In genomic region chr6:89281779-89282246, GRCh38 we compare ENCODE assay signal across 8 cellular contexts. TPM values are rescaled to one million over a fixed set of nuclear protein-coding genes. Genes with fewer than 3 reads are reported as not detected.
DNase-seq lines count a peak whose midpoint lies in the region; ATAC-seq, FAIRE-seq and TF ChIP-seq lines count a peak whose summit lies in the region.

No MANE protein-coding gene starts in this region.

- no peak overlapping the region for H3K23ac ChIP-seq in mesendoderm (ENCODE audit: low read length)

- no peaks in the 10 kb centered on the region for H3F3A ChIP-seq in PC-3 (ENCODE audit: low read length, unreplicated experiment)

- no peak for TF ChIP-seq POLR2A in tibial nerve (IDR thresholded peaks at IDR 0.05)

- no TSS peak for BruUV-seq in PC-3 (replicated peaks; lab: Mats Ljungman, UMichigan)

- H2AK5ac ChIP-seq in mesendoderm (ENCODE audit: low read length) = no peak overlapping the region

- no peak for TF ChIP-seq EP300 in tibial nerve (IDR thresholded peaks at IDR 0.05)

- H3K9ac ChIP-seq in PC-3 (ENCODE audit: low read length) (no peak overlapping the region), astrocyte (ENCODE audit: low read length) (no peak overlapping the region), mesendoderm (ENCODE audit: low read length) (no peak overlapping the region)

- H3K4me3 Mint-ChIP-seq in CD8-positive, alpha-beta memory T cell = no peak overlapping the region
- H3K4me3 Mint-ChIP-seq in astrocyte (ENCODE audit: unreplicated experiment) = no peak overlapping the region

- no peak overlapping the region for H2BK120ac ChIP-seq in mesendoderm (ENCODE audit: low read depth, low read length)

- no peak overlapping the region for H3K18ac ChIP-seq in mesendoderm (ENCODE audit: low read length)

- H2BK15ac ChIP-seq in mesendoderm (replicated peaks; ENCODE audit: low read depth) = no peak overlapping the region

- H3K27me3 ChIP-seq in CD8-positive, alpha-beta memory T cell (ENCODE audit: insufficient read depth, low read length, poor library complexity, severe bottlenecking) = no peaks in the 10 kb centered on the region
- no peaks in the 10 kb centered on the region for H3K27me3 ChIP-seq in PC-3 (ENCODE audit: low read length)
- peaks cover 3% of the 10 kb centered on the region for H3K27me3 ChIP-seq in astrocyte (ENCODE audit: insufficient read depth, low read length)
- no peaks in the 10 kb centered on the region for H3K27me3 ChIP-seq in mesendoderm (ENCODE audit: insufficient read depth, low read length, poor library complexity)
- no peaks in the 10 kb centered on the region for H3K27me3 ChIP-seq in tibial nerve

- H3K79me2 ChIP-seq in PC-3 (ENCODE audit: low read length) (no peaks in the 10 kb centered on the region), astrocyte (ENCODE audit: insufficient read depth, low read length) (no peaks in the 10 kb centered on the region), mesendoderm (ENCODE audit: control insufficient read depth, insufficient read depth, low read length) (no peaks in the 10 kb centered on the region)

- no peak overlapping the region for H2AFZ ChIP-seq in PC-3 (ENCODE audit: low read length)
- H2AFZ ChIP-seq in astrocyte (ENCODE audit: low read depth, low read length) = no peak overlapping the region

- no peaks in the 10 kb centered on the region for H3K4me1 ChIP-seq in CD8-positive, alpha-beta memory T cell (ENCODE audit: insufficient read depth, low read length)
- H3K4me1 ChIP-seq in PC-3 (ENCODE audit: insufficient read depth, low read length) = no peaks in the 10 kb centered on the region
- no peaks in the 10 kb centered on the region for H3K4me1 ChIP-seq in astrocyte (ENCODE audit: insufficient read depth, low read length)
- H3K4me1 ChIP-seq in mesendoderm (ENCODE audit: control insufficient read depth, low read depth, low read length) = no peaks in the 10 kb centered on the region
- no peaks in the 10 kb centered on the region for H3K4me1 ChIP-seq in tibial nerve

- ATAC-seq in GM19023 (IDR thresholded peaks at IDR 0.05; ENCODE audit: unreplicated experiment) (peak; percentile 96), HG03045 (IDR thresholded peaks at IDR 0.05; ENCODE audit: unreplicated experiment) (peak; percentile 95), PC-3 (peak; percentile 33; the same call in 1 of the 2 replicates)

- H4K8ac ChIP-seq in mesendoderm (ENCODE audit: low read depth, low read length) = no peak overlapping the region

- H3K4me1 Mint-ChIP-seq in CD8-positive, alpha-beta memory T cell = peaks cover 0 to 4% (median 3%) of the 10 kb centered on the region in 3 donors
- H3K4me1 Mint-ChIP-seq in astrocyte (ENCODE audit: low read depth, unreplicated experiment) = no peaks in the 10 kb centered on the region

- DNase-seq in CD8-positive, alpha-beta memory T cell = peak in 4 of 5 donors; percentile 7 to 61 (median 22)
- DNase-seq in PC-3 (peak; percentile 52), astrocyte (ENCODE audit: low read depth) (peak; percentile 3), mesendoderm (peak; percentile 87), tibial nerve (ENCODE audit: low spot score in 2 of 2) (no peak), NCI-H2171 (lab: John Stamatoyannopoulos, UW) (no peak)

- H4K5ac ChIP-seq in mesendoderm (ENCODE audit: low read length) = no peak overlapping the region

- H3K9me3 ChIP-seq in CD8-positive, alpha-beta memory T cell (ENCODE audit: low read length) = no peaks in the 10 kb centered on the region
- no peaks in the 10 kb centered on the region for H3K9me3 ChIP-seq in PC-3 (ENCODE audit: low read length)
- H3K9me3 ChIP-seq in astrocyte (ENCODE audit: insufficient read depth, low read depth, low read length) = no peaks in the 10 kb centered on the region
- no peaks in the 10 kb centered on the region for H3K9me3 ChIP-seq in tibial nerve

- H3K4me3 ChIP-seq in CD8-positive, alpha-beta memory T cell (ENCODE audit: low read length) = no peak overlapping the region
- no peak overlapping the region for H3K4me3 ChIP-seq in PC-3 (ENCODE audit: low read length)
- H3K4me3 ChIP-seq in astrocyte (ENCODE audit: insufficient read depth, low read depth, low read length) = no peak overlapping the region
- no peak overlapping the region for H3K4me3 ChIP-seq in mesendoderm (ENCODE audit: low read length)
- H3K4me3 ChIP-seq in tibial nerve = no peak overlapping the region

- peaks cover 0 to 1% of the 10 kb centered on the region in 2 donors for H3K27me3 Mint-ChIP-seq in CD8-positive, alpha-beta memory T cell
- peaks cover 27% of the 10 kb centered on the region for H3K27me3 Mint-ChIP-seq in astrocyte (ENCODE audit: low read depth, unreplicated experiment)

- CTCF ChIA-PET in CD8-positive, alpha-beta memory T cell (lab: Charles Lee) = no interaction called here
- CTCF ChIA-PET in PC-3 (lab: Charles Lee) = no interaction called here

- H3K79me1 ChIP-seq in mesendoderm (ENCODE audit: low read length) = no peaks in the 10 kb centered on the region

- H3K4me2 ChIP-seq in PC-3 (ENCODE audit: low read length) (no peak overlapping the region), astrocyte (ENCODE audit: low read length) (no peak overlapping the region), mesendoderm (ENCODE audit: low read length) (no peak overlapping the region)

- no CpG with 5 or more reads among the region's 10 CpGs for WGBS in mesendoderm (ENCODE audit: extremely low coverage, insufficient coverage, low lambda C conversion rate)
- WGBS in tibial nerve, 2 donors = 71 to 77% methylated on average over 10 of the region's 10 CpGs

- no peak overlapping the region for H3K27ac ChIP-seq in CD8-positive, alpha-beta memory T cell (ENCODE audit: low read depth, low read length)
- H3K27ac ChIP-seq in PC-3 (ENCODE audit: low read length) (no peak overlapping the region), astrocyte (ENCODE audit: low read depth, low read length) (no peak overlapping the region), mesendoderm (ENCODE audit: low read depth, low read length) (no peak overlapping the region), tibial nerve (no peak overlapping the region)

- peak; percentile 55 for TF ChIP-seq CTCF in PC-3 (conservative IDR thresholded peaks at IDR 0.05; ENCODE audit: low read depth, low read length)
- peak; percentile 41 for TF ChIP-seq CTCF in astrocyte (IDR thresholded peaks at IDR 0.05; ENCODE audit: insufficient read depth, low read depth, low read length)
- no peak for TF ChIP-seq CTCF in tibial nerve (IDR thresholded peaks at IDR 0.05)

- no peak overlapping the region for H3K27ac Mint-ChIP-seq in CD8-positive, alpha-beta memory T cell
- H3K27ac Mint-ChIP-seq in astrocyte (ENCODE audit: unreplicated experiment) = no peak overlapping the region

- no peaks in the 10 kb centered on the region for H4K20me1 ChIP-seq in PC-3 (ENCODE audit: low read length)
- no peaks in the 10 kb centered on the region for H4K20me1 ChIP-seq in astrocyte (ENCODE audit: insufficient read depth, low read length)

- H3K4ac ChIP-seq in mesendoderm (ENCODE audit: low read depth, low read length) = no peak overlapping the region

- no peak for FAIRE-seq in astrocyte (lab: Jason Lieb, UNC)

- H3K9me2 ChIP-seq in PC-3 (replicated peaks; ENCODE audit: low read length) = no peaks in the 10 kb centered on the region

- H3K36me3 ChIP-seq in CD8-positive, alpha-beta memory T cell (ENCODE audit: insufficient read depth, low read length) = no peaks in the 10 kb centered on the region
- no peaks in the 10 kb centered on the region for H3K36me3 ChIP-seq in PC-3 (ENCODE audit: low read depth, low read length)
- no peaks in the 10 kb centered on the region for H3K36me3 ChIP-seq in astrocyte (ENCODE audit: insufficient read depth, low read length)
- no peaks in the 10 kb centered on the region for H3K36me3 ChIP-seq in mesendoderm (ENCODE audit: control insufficient read depth, insufficient read depth, low read length)
- no peaks in the 10 kb centered on the region for H3K36me3 ChIP-seq in tibial nerve

- H3K36me3 Mint-ChIP-seq in CD8-positive, alpha-beta memory T cell = no peaks in the 10 kb centered on the region
- no peaks in the 10 kb centered on the region for H3K36me3 Mint-ChIP-seq in astrocyte (ENCODE audit: low read depth, unreplicated experiment)

- H3K9me3 Mint-ChIP-seq in CD8-positive, alpha-beta memory T cell = no peaks in the 10 kb centered on the region
- H3K9me3 Mint-ChIP-seq in astrocyte (ENCODE audit: unreplicated experiment) = peaks cover 2% of the 10 kb centered on the region

- intact Hi-C loops in PC-3 (cut with micrococcal nuclease) = no loop called here

- no peak overlapping the region for H3K56ac ChIP-seq in mesendoderm (ENCODE audit: low read length)

- POLR2A ChIA-PET in CD8-positive, alpha-beta memory T cell (lab: Charles Lee) = no interaction called here
- POLR2A ChIA-PET in PC-3 (lab: Charles Lee; ENCODE audit: unreplicated experiment) = no interaction called here

- H2BK5ac ChIP-seq in mesendoderm (ENCODE audit: low read length) = no peak overlapping the region

RNA-seq across cellular contexts. Expression of gene GABRR2, which starts 33.3 kb away (rescaled TPM):
- total RNA-seq in CD8-positive, alpha-beta memory T cell = under 1 TPM; 0.20 to 0.24 TPM
- polyA plus RNA-seq in CD8-positive, alpha-beta memory T cell = 0.16 TPM
- total RNA-seq in PC-3 (2014; rRNA removed) (0.23 and 0.36 TPM in 2 replicates), astrocyte (0.34 and 0.61 TPM in 2 replicates), tibial nerve (1 to 10 TPM in 1 of 4 donors, under 1 TPM in 1, not detected in 2; 0.84 to 3.6 TPM)
- 0.04 TPM for polyA plus RNA-seq in mesendoderm (2013, experiment 1 of 2)
- 0.03 TPM for polyA plus RNA-seq in mesendoderm (2013, experiment 2 of 2)

Comparison
In these comparisons a context has a peak if more than half of its experiments do, and no peak if none do; other contexts are left out.
1. DNase-seq: peak in CD8-positive, alpha-beta memory T cell (4 of 5), PC-3 (single experiment), astrocyte (single experiment) and mesendoderm (single experiment); none in tibial nerve (0 of 2) and NCI-H2171 (single experiment).
2. ATAC-seq: peak in every context shown above with its lines; median percentile 96 in GM19023; 95 in HG03045; 33 in PC-3.
3. CTCF ChIP-seq: peak in PC-3 (single experiment) and astrocyte (single experiment); none in tibial nerve (0 of 5).